11 cellular contexts compared by ENCODE assay signal in the genomic region with DNA sequence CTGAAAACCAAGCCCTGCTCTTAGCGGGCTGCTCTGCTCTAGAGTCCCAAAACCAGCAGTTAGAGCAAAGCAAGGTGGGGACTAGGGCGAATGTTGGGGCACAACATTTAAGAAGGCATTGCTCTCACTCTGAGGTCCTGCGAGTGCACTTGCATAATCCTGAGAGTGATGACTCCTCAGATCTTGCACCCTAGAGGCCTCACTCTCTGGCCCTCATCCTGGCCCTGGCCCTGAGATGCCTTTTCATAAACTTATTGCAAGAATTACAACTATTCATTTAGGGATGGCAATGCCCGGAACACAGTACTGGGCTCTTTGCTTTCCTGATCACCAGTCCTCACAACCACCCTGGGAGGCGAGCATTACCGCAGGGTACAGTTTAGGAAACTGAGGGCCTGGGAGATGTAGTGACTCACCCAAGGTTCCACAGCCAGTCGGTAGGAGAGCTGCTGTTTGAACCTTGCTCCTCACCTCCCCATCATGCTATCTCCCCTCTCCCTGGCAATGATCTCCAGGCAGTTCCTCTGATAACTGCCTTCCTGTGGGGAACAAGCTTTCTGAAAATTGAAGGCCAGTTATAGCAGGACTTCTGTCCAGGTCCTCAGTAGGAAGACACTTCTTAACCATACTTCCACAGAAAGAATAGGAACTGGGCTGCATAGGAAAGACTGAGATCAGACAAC.
DNase-seq lines count a peak whose midpoint lies in the region; ATAC-seq and TF ChIP-seq lines count a peak whose summit lies in the region.
"Had no signal": no experiment of that assay in that cellular context is flagged by ENCODE, and none has a peak within 500 bp of the region (broad histone marks: within the 10 kb centered on the region; RNA-seq: fewer than 3 reads in every experiment).

No MANE protein-coding gene starts in this region.

- TF ChIP-seq POLR2A in uterus (IDR thresholded peaks at IDR 0.05) = no peak

- H3K4me3 ChIP-seq in cardiac muscle cell = no peak overlapping the region
- no peak overlapping the region for H3K4me3 ChIP-seq in parathyroid adenoma (ENCODE audit: low read depth, low read length)
- no peak overlapping the region for H3K4me3 ChIP-seq in uterus

- H3K9me3 ChIP-seq in cardiac muscle cell (ENCODE audit: low read depth) (no peaks in the 10 kb centered on the region), parathyroid adenoma (ENCODE audit: control insufficient read depth, low read length) (no peaks in the 10 kb centered on the region), uterus (no peaks in the 10 kb centered on the region)

- no peaks in the 10 kb centered on the region for H3K9me3 Mint-ChIP-seq in activated naive CD4-positive, alpha-beta T cell treated with anti-CD3 and anti-CD28 coated beads, Interleukin-2, amount 50 U/mL, for 72 hours
- no peaks in the 10 kb centered on the region for H3K9me3 Mint-ChIP-seq in activated naive CD4-positive, alpha-beta T cell treated with anti-CD3 and anti-CD28 coated beads, Interleukin-2, amount 10 ng/mL, durations not matched to agents 7 days and 5 days

- H3K27ac Mint-ChIP-seq in activated naive CD4-positive, alpha-beta T cell treated with anti-CD3 and anti-CD28 coated beads, Interleukin-2, amount 50 U/mL, for 72 hours = peak overlapping the region; percentile 14 to 25
- H3K27ac Mint-ChIP-seq in activated naive CD4-positive, alpha-beta T cell treated with anti-CD3 and anti-CD28 coated beads, Interleukin-2, amount 10 ng/mL, durations not matched to agents 7 days and 5 days = no peak overlapping the region

- intact Hi-C loops in uterus (cut with DNase I; ENCODE audit: low total_unique reads) = no loop called here

- TF ChIP-seq CTCF in cardiac muscle cell (IDR thresholded peaks at IDR 0.05; ENCODE audit: low read depth, low read length) = no peak
- TF ChIP-seq CTCF in parathyroid adenoma (IDR thresholded peaks at IDR 0.05) = no peak
- TF ChIP-seq CTCF in uterus (IDR thresholded peaks at IDR 0.05) = no peak

- ATAC-seq in activated naive CD4-positive, alpha-beta T cell treated with anti-CD3 and anti-CD28 coated beads, Interleukin-2, amount 50 U/mL, for 72 hours = no peak
- no peak for ATAC-seq in GM18517 (IDR thresholded peaks at IDR 0.05; ENCODE audit: unreplicated experiment)

- no peak overlapping the region for H3K9ac ChIP-seq in parathyroid adenoma

- no peak overlapping the region for H2AFZ ChIP-seq in parathyroid adenoma

- H3K4me1 ChIP-seq in cardiac muscle cell (ENCODE audit: low read depth) (peaks cover 48% of the 10 kb centered on the region), parathyroid adenoma (peaks cover 21% of the 10 kb centered on the region), uterus (peaks cover 57 to 60% of the 10 kb centered on the region in 2 donors)

- H3K4me3 Mint-ChIP-seq in activated naive CD4-positive, alpha-beta T cell treated with anti-CD3 and anti-CD28 coated beads, Interleukin-2, amount 10 ng/mL, durations not matched to agents 7 days and 5 days = no peak overlapping the region

- H3K4me1 Mint-ChIP-seq in activated naive CD4-positive, alpha-beta T cell treated with anti-CD3 and anti-CD28 coated beads, Interleukin-2, amount 10 ng/mL, durations not matched to agents 7 days and 5 days = no peaks in the 10 kb centered on the region

- peaks cover 51% of the 10 kb centered on the region for H3K27me3 Mint-ChIP-seq in activated naive CD4-positive, alpha-beta T cell treated with anti-CD3 and anti-CD28 coated beads, Interleukin-2, amount 10 ng/mL, durations not matched to agents 7 days and 5 days

- peaks cover 54% of the 10 kb centered on the region for H3K79me2 ChIP-seq in parathyroid adenoma

- DNase-seq in activated naive CD4-positive, alpha-beta T cell treated with anti-CD3 and anti-CD28 coated beads, Interleukin-2, amount 50 U/mL, for 72 hours (ENCODE audit: low spot score in 2 of 2) = no peak
- no peak for DNase-seq in activated naive CD4-positive, alpha-beta T cell treated with anti-CD3 and anti-CD28 coated beads, Interleukin-2, amount 10 ng/mL, durations not matched to agents 7 days and 5 days
- peak in 1 of 2 donors; percentile 57 for DNase-seq in cardiac muscle cell (ENCODE audit: low read depth in 1 of 2, low spot score in 1 of 2)
- DNase-seq in uterus = peak in 1 of 2 donors; percentile 51
- DNase-seq in cerebellum (ENCODE audit: low spot score) = no peak
- no peak for DNase-seq in DMS 273 treated with DMSO at 0.1 percent for 48 hours (lab: John Stamatoyannopoulos, UW)
- DNase-seq: 8988T; activated naive CD4-positive, alpha-beta T cell; NCI-H526 treated with DMSO at 0.1 percent for 48 hours had no signal

- H3K4me2 ChIP-seq in parathyroid adenoma (ENCODE audit: low read length) = no peak overlapping the region

- no peaks in the 10 kb centered on the region for H3K36me3 Mint-ChIP-seq in activated naive CD4-positive, alpha-beta T cell treated with anti-CD3 and anti-CD28 coated beads, Interleukin-2, amount 50 U/mL, for 72 hours
- no peaks in the 10 kb centered on the region for H3K36me3 Mint-ChIP-seq in activated naive CD4-positive, alpha-beta T cell treated with anti-CD3 and anti-CD28 coated beads, Interleukin-2, amount 10 ng/mL, durations not matched to agents 7 days and 5 days

- no peaks in the 10 kb centered on the region for H3K36me3 ChIP-seq in cardiac muscle cell
- no peaks in the 10 kb centered on the region for H3K36me3 ChIP-seq in parathyroid adenoma (ENCODE audit: control insufficient read depth, insufficient read depth, low read length)
- no peaks in the 10 kb centered on the region for H3K36me3 ChIP-seq in uterus

- H3K27me3 ChIP-seq in cardiac muscle cell = no peaks in the 10 kb centered on the region
- H3K27me3 ChIP-seq in parathyroid adenoma (ENCODE audit: control insufficient read depth, insufficient read depth, low read length) = no peaks in the 10 kb centered on the region
- no peaks in the 10 kb centered on the region for H3K27me3 ChIP-seq in uterus

- H3K27ac ChIP-seq in cardiac muscle cell = peak overlapping the region; percentile 85
- peak overlapping the region; percentile 16 for H3K27ac ChIP-seq in parathyroid adenoma
- peak overlapping the region; percentile 92 to 97 for H3K27ac ChIP-seq in uterus

- CTCF ChIA-PET in activated naive CD4-positive, alpha-beta T cell treated with anti-CD3 and anti-CD28 coated beads, Interleukin-2, amount 10 ng/mL, durations not matched to agents 7 days and 5 days (lab: Charles Lee) = interaction anchor here (1.3 kb wide), 1 partner anchor 25 kb away, joined by 3 read pairs; no protein-coding TSS in a partner anchor

Comparison
In these comparisons a context has a peak if more than half of its experiments do, and no peak if none do; other contexts are left out.
1. H3K27ac ChIP-seq: peak in every context shown above with its lines; median percentile 94 in uterus; 85 in cardiac muscle cell; 16 in parathyroid adenoma.